Comparison of ENCODE assay signal across 13 cellular contexts in genomic region chr18:76980663-76981387, GRCh38.
DNase-seq lines count a peak whose midpoint lies in the region; ATAC-seq and TF ChIP-seq lines count a peak whose summit lies in the region.
"Had no signal": no experiment of that assay in that cellular context is flagged by ENCODE, and none has a peak within 500 bp of the region (broad histone marks: within the 10 kb centered on the region; RNA-seq: fewer than 3 reads in every experiment).

No MANE protein-coding gene starts in this region.

- H3K27me3 Mint-ChIP-seq in nephron (ENCODE audit: low read depth): peaks cover 1% of the 10 kb centered on the region

- H3K36me3 Mint-ChIP-seq in nephron (ENCODE audit: low read depth): peaks cover 6% of the 10 kb centered on the region

- no peak for TF ChIP-seq CTCF in nephron (IDR thresholded peaks at IDR 0.05; ENCODE audit: unreplicated experiment in 3 of 3)

- H3K4me3 Mint-ChIP-seq in nephron: peak overlapping the region in 1 of 3 experiments; percentile 52

- DNase-seq in T-helper 1 cell: no peak
- DNase-seq in NCI-H748 (lab: John Stamatoyannopoulos, UW; ENCODE audit: unreplicated experiment): no peak
- no peak for DNase-seq in HT-29 (ENCODE audit: low spot score)
- no peak for DNase-seq in stimulated activated CD4-positive, alpha-beta T cell treated with anti-CD3 and anti-CD28 coated beads, Interleukin-4, amount 100 ng/mL, for 24 hours
- DNase-seq: central memory CD4-positive, alpha-beta T cell; heart right ventricle; NCI-H1092; RPMI8226; tibial artery had no signal

- peak overlapping the region in 2 of 3 experiments; percentile 10 to 25 for H3K27ac Mint-ChIP-seq in nephron

- ATAC-seq in GM18873 (IDR thresholded peaks at IDR 0.05; ENCODE audit: low FRiP score, unreplicated experiment) (peak; percentile 32), HG02623 (IDR thresholded peaks at IDR 0.05; ENCODE audit: unreplicated experiment) (peak; percentile 21), HG03558 (IDR thresholded peaks at IDR 0.05; ENCODE audit: extremely low read depth, unreplicated experiment) (peak; percentile 17)
- ATAC-seq: heart right ventricle had no signal

- H3K4me1 Mint-ChIP-seq in nephron: peaks cover 76% of the 10 kb centered on the region

- H3K9me3 Mint-ChIP-seq in nephron: no peaks in the 10 kb centered on the region
